28 cellular contexts compared by ENCODE assay signal in the genomic region with DNA sequence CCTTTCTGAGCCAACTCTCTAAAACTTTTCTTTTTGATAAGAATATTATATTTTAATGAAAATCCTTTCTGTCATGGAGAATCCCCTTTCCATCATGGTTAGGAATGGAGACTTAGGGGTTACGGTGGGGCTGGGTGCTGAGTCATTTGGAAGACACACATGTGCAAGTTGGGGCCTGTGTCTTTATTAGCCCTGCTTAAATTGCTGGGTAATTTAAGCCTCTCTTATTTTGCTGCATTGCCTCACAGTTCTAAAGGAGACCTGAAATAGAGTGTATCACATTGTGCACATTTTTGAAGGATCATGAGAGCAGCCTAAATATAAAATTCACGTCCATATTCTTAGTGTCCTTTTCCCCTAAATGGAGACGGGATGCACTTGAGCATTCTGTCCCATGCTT.
"Had no signal": no experiment of that assay in that cellular context is flagged by ENCODE, and none has a peak within 500 bp of the region (broad histone marks: within the 10 kb centered on the region; RNA-seq: fewer than 3 reads in every experiment).

No MANE protein-coding gene starts in this region.

- H3K27me3 ChIP-seq: neural progenitor cell, neutrophil, right atrium auricular region, right lobe of liver, stomach, testis, thyroid gland, transverse colon, upper lobe of left lung, vagina had no signal

- H3K36me3 ChIP-seq: left ventricle myocardium inferior, neural progenitor cell, neutrophil, right atrium auricular region, right lobe of liver, stomach, thyroid gland, transverse colon, upper lobe of left lung, vagina had no signal

- H3K4me1 ChIP-seq: left ventricle myocardium inferior, neural progenitor cell, parathyroid adenoma, right atrium auricular region, right lobe of liver, stomach, testis, thyroid gland, transverse colon, upper lobe of left lung, vagina had no signal

- H3K4me3 ChIP-seq: hepatocyte, left ventricle myocardium inferior, lung, mucosa of descending colon, neural progenitor cell, right atrium auricular region, right lobe of liver, skin epidermis, stomach, testis, thyroid gland, transverse colon, upper lobe of left lung, vagina had no signal

- H3K9ac ChIP-seq: neural progenitor cell, parathyroid adenoma had no signal

- H3K9me3 ChIP-seq: left ventricle myocardium inferior, mucosa of descending colon, neutrophil, right atrium auricular region, right lobe of liver, stomach, testis, thyroid gland, transverse colon, upper lobe of left lung, vagina had no signal

- H3K27ac ChIP-seq: hepatocyte, left ventricle myocardium inferior, neural progenitor cell, neutrophil, parathyroid adenoma, right atrium auricular region, right lobe of liver, skin epidermis, stomach, testis, thyroid gland, transverse colon, upper lobe of left lung, vagina had no signal

- DNase-seq: islet precursor cell; left ventricle myocardium inferior; midbrain; mucosa of descending colon; naive B cell; natural killer cell; nephron progenitor cell; occipital lobe; right lobe of liver; stimulated activated CD4-positive, alpha-beta T cell treated with anti-CD3 and anti-CD28 coated beads, Interleukin-12 subunit alpha, Interleukin-12 subunit beta, amount 100 ng/mL, for 4 hours; stimulated activated CD4-positive, alpha-beta T cell treated with anti-CD3 and anti-CD28 coated beads, Interleukin-15, amount 100 ng/mL, for 24 hours; stimulated activated CD4-positive, alpha-beta T cell treated with anti-CD3 and anti-CD28 coated beads, Interleukin-2, amount 100 ng/mL, for 24 hours; stimulated activated CD4-positive, alpha-beta T cell treated with anti-CD3 and anti-CD28 coated beads, Interleukin-4, amount 100 ng/mL, for 1 hour; stimulated activated naive B cell treated with anti-CD40 and anti-IgM and Interleukin-4, amounts not matched to agents 10 μg/mL and 1 μg/mL and 100 μg/mL, for 72 hours; stimulated activated naive CD8-positive, alpha-beta T cell treated with anti-CD3 and anti-CD28 coated beads, Interleukin-15, Interleukin-2, amounts not matched to agents 100 U/mL and 50 U/mL, for 24 hours; stomach; testis; thyroid gland; transverse colon; upper lobe of left lung had no signal

- ATAC-seq: mucosa of descending colon; natural killer cell; right lobe of liver; stimulated activated naive B cell treated with anti-CD40 and anti-IgM and Interleukin-4, amounts not matched to agents 10 μg/mL and 1 μg/mL and 100 μg/mL, for 72 hours; stimulated activated naive CD8-positive, alpha-beta T cell treated with anti-CD3 and anti-CD28 coated beads, Interleukin-15, Interleukin-2, amounts not matched to agents 100 U/mL and 50 U/mL, for 24 hours had no signal

- H3K79me2 ChIP-seq: hepatocyte, parathyroid adenoma had no signal

- H3K4me2 ChIP-seq: hepatocyte, neural progenitor cell had no signal
